ENCODE assay signal across 29 cellular contexts in the genomic region with DNA sequence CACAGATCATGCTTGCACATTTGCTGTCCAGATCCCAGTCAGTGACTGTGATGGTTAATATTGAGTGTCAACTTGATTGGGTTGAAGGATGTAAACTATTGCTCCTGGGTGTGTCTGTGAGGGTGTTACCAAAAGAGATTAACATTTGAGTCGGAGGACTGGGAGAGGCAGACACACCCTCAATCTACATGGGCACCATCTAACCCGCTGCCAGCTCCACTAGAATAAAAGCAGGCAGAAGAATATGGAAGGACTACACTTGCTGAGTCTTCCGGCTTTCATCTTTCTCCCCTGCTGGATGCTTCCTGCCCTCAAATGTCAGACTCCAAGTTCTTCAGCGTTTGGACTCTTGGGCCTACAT. TPM values are rescaled to one million over a fixed set of nuclear protein-coding genes. Genes with fewer than 3 reads are reported as not detected.
"Had no signal": no experiment of that assay in that cellular context is flagged by ENCODE, and none has a peak within 500 bp of the region (broad histone marks: within the 10 kb centered on the region; RNA-seq: fewer than 3 reads in every experiment).

No MANE protein-coding gene starts in this region.

- H3K4me1 ChIP-seq: parathyroid adenoma, psoas muscle had no signal

- H3K9me3 ChIP-seq: body of pancreas, psoas muscle, suprapubic skin, tibial artery had no signal

- H3K9me3 Mint-ChIP-seq: activated T-cell treated with anti-CD3 and anti-CD28 coated beads, Interleukin-2, amount 50 U/mL, for 72 hours; effector memory CD8-positive, alpha-beta T cell had no signal

- H3K27ac Mint-ChIP-seq: activated CD4-positive, alpha-beta T cell treated with anti-CD3 and anti-CD28 coated beads, Interleukin-2, amount 10 ng/mL, durations not matched to agents 7 days and 5 days; activated CD8-positive, alpha-beta T cell treated with anti-CD3 and anti-CD28 coated beads for 36 hours; activated naive CD8-positive, alpha-beta T cell; activated T-cell treated with anti-CD3 and anti-CD28 coated beads, Interleukin-2, amount 50 U/mL, for 72 hours; WTC11 had no signal

- H3K36me3 Mint-ChIP-seq: activated naive CD8-positive, alpha-beta T cell; WTC11 had no signal

- H3K36me3 ChIP-seq: heart left ventricle, left lung, suprapubic skin, tibial artery had no signal

- H3K4me1 Mint-ChIP-seq: WTC11 had no signal

- H3K4me3 Mint-ChIP-seq: activated CD4-positive, alpha-beta T cell treated with anti-CD3 and anti-CD28 coated beads, Interleukin-2, amount 10 ng/mL, durations not matched to agents 7 days and 5 days; activated CD8-positive, alpha-beta T cell treated with anti-CD3 and anti-CD28 coated beads for 36 hours; activated naive CD8-positive, alpha-beta T cell; activated T-cell treated with anti-CD3 and anti-CD28 coated beads, Interleukin-2, amount 50 U/mL, for 72 hours; effector memory CD8-positive, alpha-beta T cell; WTC11 had no signal

- H3K27me3 ChIP-seq: body of pancreas, heart left ventricle, left lung, suprapubic skin, tibial artery had no signal

- H3K27me3 Mint-ChIP-seq: activated CD8-positive, alpha-beta T cell treated with anti-CD3 and anti-CD28 coated beads for 36 hours; activated naive CD8-positive, alpha-beta T cell had no signal

- H3K27ac ChIP-seq: body of pancreas, heart left ventricle, left lung, parathyroid adenoma, psoas muscle, suprapubic skin, tibial artery had no signal

- H3K4me3 ChIP-seq: body of pancreas, heart left ventricle, left lung, lung, psoas muscle, suprapubic skin, tibial artery had no signal

- H3K9ac ChIP-seq: parathyroid adenoma had no signal

- ATAC-seq: activated CD8-positive, alpha-beta T cell treated with anti-CD3 and anti-CD28 coated beads for 36 hours; activated T-cell treated with anti-CD3 and anti-CD28 coated beads, Interleukin-2, amount 50 U/mL, for 72 hours; body of pancreas; effector memory CD8-positive, alpha-beta T cell; esophagus mucosa; heart left ventricle; left lung; psoas muscle; WTC11 had no signal

- DNase-seq: activated CD4-positive, alpha-beta T cell treated with anti-CD3 and anti-CD28 coated beads for 1 hour; activated CD4-positive, alpha-beta T cell treated with anti-CD3 and anti-CD28 coated beads, Interleukin-2, amount 10 ng/mL, durations not matched to agents 7 days and 5 days; activated CD8-positive, alpha-beta T cell treated with anti-CD3 and anti-CD28 coated beads for 36 hours; activated naive CD4-positive, alpha-beta T cell treated with Interleukin-2 at 50 U/mL for 16 hours; activated T-cell treated with anti-CD3 and anti-CD28 coated beads, Interleukin-2, amount 50 U/mL, for 72 hours; anterior cingulate cortex; body of pancreas; cortex of kidney; effector memory CD8-positive, alpha-beta T cell; foreskin fibroblast; heart left ventricle; kidney glomerular epithelial cell; left lung; mesendoderm; occipital lobe; psoas muscle; stimulated activated naive CD4-positive, alpha-beta T cell; T-helper 9 cell; tibial artery had no signal

RNA-seq across cellular contexts. Expression of a gene that starts 5.1 kb away (rescaled TPM):
- total RNA-seq: activated CD4-positive, alpha-beta T cell treated with anti-CD3 and anti-CD28 coated beads, Interleukin-2, amount 10 ng/mL, durations not matched to agents 7 days and 5 days; activated CD8-positive, alpha-beta T cell treated with anti-CD3 and anti-CD28 coated beads for 36 hours; activated T-cell treated with anti-CD3 and anti-CD28 coated beads, Interleukin-2, amount 50 U/mL, for 72 hours; body of pancreas; cerebellum; endothelial cell of umbilical vein; esophagus mucosa; heart left ventricle; occipital lobe; psoas muscle; suprapubic skin; T-helper 1 cell treated with Interleukin-12 subunit alpha and Interleukin-12 subunit beta and Interleukin-4 antibody, amounts not matched to agents 30 ng/mL and 1 ng/mL, for 36 hours; urinary bladder; WTC11 had no signal
